Comparison of ENCODE assay signal across 10 cellular contexts in genomic region chr15:80697316-80697715, GRCh38. TPM values are rescaled to one million over a fixed set of nuclear protein-coding genes. Genes with fewer than 3 reads are reported as not detected.
DNase-seq lines count a peak whose midpoint lies in the region; ATAC-seq and TF ChIP-seq lines count a peak whose summit lies in the region.
"Had no signal": no experiment of that assay in that cellular context is flagged by ENCODE, and none has a peak within 500 bp of the region (broad histone marks: within the 10 kb centered on the region; RNA-seq: fewer than 3 reads in every experiment).

No MANE protein-coding gene starts in this region.

- peak overlapping the region; percentile 86 for H3K4me3 Mint-ChIP-seq in Caco-2 (ENCODE audit: unreplicated experiment)
- H3K4me3 Mint-ChIP-seq in neural progenitor cell, result peak overlapping the region; percentile 97

- no peak overlapping the region for H3K9ac ChIP-seq in OCI-LY1 (ENCODE audit: low read length)
- no peak overlapping the region for H3K9ac ChIP-seq in neural progenitor cell

- ATAC-seq in GM19035 (IDR thresholded peaks at IDR 0.05; ENCODE audit: unreplicated experiment), result no peak
- ATAC-seq: stimulated activated naive CD8-positive, alpha-beta T cell treated with anti-CD3 and anti-CD28 coated beads, Interleukin-15, amount 100 ng/mL, for 72 hours had no signal

- TF ChIP-seq CTCF in Caco-2 (IDR thresholded peaks at IDR 0.05; ENCODE audit: insufficient read depth in 1 of 2, low read depth in 1 of 2, low read length in 1 of 2, severe bottlenecking in 1 of 2, unreplicated experiment in 1 of 2) (no peak), OCI-LY1 (IDR thresholded peaks at IDR 0.05; ENCODE audit: low read length) (no peak), neural progenitor cell (IDR thresholded peaks at IDR 0.05) (no peak)

- no TSS peak for BruUV-seq in Caco-2 (replicated peaks; lab: Mats Ljungman, UMichigan)

- H3K27me3 ChIP-seq in Caco-2 (replicated peaks; ENCODE audit: control insufficient read depth, insufficient read depth, low read length), result no peaks in the 10 kb centered on the region
- no peaks in the 10 kb centered on the region for H3K27me3 ChIP-seq in OCI-LY1 (ENCODE audit: insufficient read depth, low read length)
- H3K27me3 ChIP-seq in neural progenitor cell, result peaks cover 29% of the 10 kb centered on the region

- H3K4me3 ChIP-seq in Caco-2 (ENCODE audit: low read depth, low read length) (peak overlapping the region; percentile 6; the same call in 1 of the 2 replicates), OCI-LY1 (ENCODE audit: low read depth, low read length, poor library complexity, severe bottlenecking) (no peak overlapping the region), neural progenitor cell (peak overlapping the region; percentile 62)

- H3K27ac Mint-ChIP-seq in Caco-2 (ENCODE audit: unreplicated experiment) (no peak overlapping the region), neural progenitor cell (no peak overlapping the region)
- H3K27ac Mint-ChIP-seq: stimulated activated naive CD8-positive, alpha-beta T cell treated with anti-CD3 and anti-CD28 coated beads, Interleukin-15, amount 100 ng/mL, for 72 hours had no signal

- H3K9me3 Mint-ChIP-seq in Caco-2 (ENCODE audit: unreplicated experiment) (no peaks in the 10 kb centered on the region), neural progenitor cell (no peaks in the 10 kb centered on the region)
- H3K9me3 Mint-ChIP-seq: stimulated activated naive CD8-positive, alpha-beta T cell treated with anti-CD3 and anti-CD28 coated beads, Interleukin-15, amount 100 ng/mL, for 72 hours had no signal

- H3F3A ChIP-seq in OCI-LY1 (ENCODE audit: insufficient read depth, low read length) (no peaks in the 10 kb centered on the region), neural progenitor cell (ENCODE audit: low read depth) (peaks cover 9% of the 10 kb centered on the region)

- H2AFZ ChIP-seq in OCI-LY1 (ENCODE audit: low read length) (no peak overlapping the region), neural progenitor cell (replicated peaks) (no peak overlapping the region)

- H3K4me1 Mint-ChIP-seq in Caco-2 (ENCODE audit: low read depth, unreplicated experiment) (peaks cover 18% of the 10 kb centered on the region), neural progenitor cell (peaks cover 26% of the 10 kb centered on the region)

- H4K20me1 ChIP-seq in OCI-LY1 (ENCODE audit: insufficient read depth, low read length) (no peaks in the 10 kb centered on the region), neural progenitor cell (ENCODE audit: low read depth) (peaks cover 10% of the 10 kb centered on the region)

- CTCF ChIA-PET in Caco-2 (lab: Charles Lee), result interaction anchor here (1.2 kb wide), 1 partner anchor 79 kb away, joined by 4 read pairs; no protein-coding TSS in a partner anchor

- H3K79me2 ChIP-seq in OCI-LY1 (ENCODE audit: insufficient read depth, low read length), result no peaks in the 10 kb centered on the region
- peaks cover 45% of the 10 kb centered on the region for H3K79me2 ChIP-seq in neural progenitor cell (ENCODE audit: low read depth)

- H3K36me3 Mint-ChIP-seq in Caco-2 (ENCODE audit: insufficient read depth, unreplicated experiment) (peaks cover 8% of the 10 kb centered on the region), neural progenitor cell (peaks cover 7% of the 10 kb centered on the region)

- peaks cover 23% of the 10 kb centered on the region for H3K4me1 ChIP-seq in Caco-2
- peaks cover 18% of the 10 kb centered on the region for H3K4me1 ChIP-seq in OCI-LY1 (ENCODE audit: insufficient read depth, low read length, severe bottlenecking)
- peaks cover 12% of the 10 kb centered on the region for H3K4me1 ChIP-seq in neural progenitor cell

- H3K4me2 ChIP-seq in OCI-LY1 (ENCODE audit: low read length) (0 out of 2 replicates have a peak overlapping the region, but pooled peaks have one; percentile 77), neural progenitor cell (peak overlapping the region; percentile 80)

- H3K27ac ChIP-seq in OCI-LY1 (ENCODE audit: low read depth, low read length, poor library complexity, severe bottlenecking) (no peak overlapping the region), epithelial cell of prostate (peak overlapping the region; percentile 75), neural progenitor cell (no peak overlapping the region)

- H3K9me2 ChIP-seq in OCI-LY1 (ENCODE audit: low read depth, low read length), result no peaks in the 10 kb centered on the region

- H3K27me3 Mint-ChIP-seq in Caco-2 (ENCODE audit: insufficient read depth, unreplicated experiment) (no peaks in the 10 kb centered on the region), neural progenitor cell (ENCODE audit: insufficient read depth, low read depth) (peaks cover 4% of the 10 kb centered on the region)

- H3K9me3 ChIP-seq in Caco-2 (no peaks in the 10 kb centered on the region), OCI-LY1 (ENCODE audit: low read length) (no peaks in the 10 kb centered on the region), neural progenitor cell (ENCODE audit: low read depth) (no peaks in the 10 kb centered on the region)

- intact Hi-C loops in Caco-2 (cut with micrococcal nuclease; ENCODE audit: unreplicated experiment), result loop anchor here (2.0 to 5.0 kb wide), 2 partner anchors 37 to 45 kb away; no protein-coding TSS in a partner anchor

- DNase-seq in Caco-2 (no peak), epithelial cell of prostate (ENCODE audit: low read depth, low spot score) (no peak), neural progenitor cell (ENCODE audit: low spot score) (no peak), NK-92 (lab: John Stamatoyannopoulos, UW; ENCODE audit: unreplicated experiment) (no peak), superior temporal gyrus (ENCODE audit: extremely low spot score) (no peak), NCI-H2029 (lab: John Stamatoyannopoulos, UW) (no peak)
- DNase-seq: EL; stimulated activated naive CD8-positive, alpha-beta T cell treated with anti-CD3 and anti-CD28 coated beads, Interleukin-15, amount 100 ng/mL, for 72 hours had no signal

- H3K36me3 ChIP-seq in Caco-2 (ENCODE audit: control insufficient read depth, insufficient read depth, low read length) (no peaks in the 10 kb centered on the region), OCI-LY1 (ENCODE audit: insufficient read depth, low read length) (no peaks in the 10 kb centered on the region), neural progenitor cell (no peaks in the 10 kb centered on the region)

- POLR2A ChIA-PET in Caco-2 (lab: Charles Lee), result no interaction called here

RNA-seq across cellular contexts. Expression of gene ABHD17C, which starts 2.2 kb away (rescaled TPM):
- total RNA-seq in Caco-2 (2022) (19.2 and 25.0 TPM in 2 replicates), neural progenitor cell (ENCODE audit: low replicate concordance) (6.6 and 9.3 TPM in 2 replicates)
